33 cellular contexts compared by ENCODE assay signal in the genomic region with DNA sequence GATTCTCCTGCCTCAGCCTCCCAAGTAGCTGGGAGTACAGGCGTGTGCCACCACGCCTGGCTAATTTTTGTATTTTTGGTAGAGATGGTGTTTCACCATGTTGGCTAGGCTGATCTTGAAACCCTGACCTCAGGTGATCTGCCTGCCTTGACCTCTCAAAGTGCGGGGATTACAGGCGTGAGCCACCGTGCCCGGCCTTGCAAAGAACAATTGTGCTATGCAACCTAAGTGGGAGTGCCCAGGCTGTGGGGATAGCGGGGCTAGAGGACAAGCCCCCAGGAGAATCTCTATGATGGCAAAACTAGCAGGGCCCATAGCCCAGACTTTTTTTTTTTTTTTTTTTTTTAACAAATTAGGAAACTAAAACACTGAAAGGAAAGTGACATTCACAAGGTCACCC. TPM values are rescaled to one million over a fixed set of nuclear protein-coding genes. Genes with fewer than 3 reads are reported as not detected.
"Had no signal": no experiment of that assay in that cellular context is flagged by ENCODE, and none has a peak within 500 bp of the region (broad histone marks: within the 10 kb centered on the region; RNA-seq: fewer than 3 reads in every experiment).

No MANE protein-coding gene starts in this region.

- H3K9me3 Mint-ChIP-seq: dendritic cell treated with granulocyte-macrophage colony-stimulating factor and Interleukin-4, amounts not matched to agents 40 ng/mL and 50 ng/mL, for 4 days; effector memory CD8-positive, alpha-beta T cell; endodermal cell had no signal

- H3K4me1 ChIP-seq: colonic mucosa, foreskin keratinocyte, gastrocnemius medialis had no signal

- H3K27me3 ChIP-seq: colonic mucosa, dorsolateral prefrontal cortex, gastrocnemius medialis, heart left ventricle had no signal

- H3K9me3 ChIP-seq: colonic mucosa, esophagus muscularis mucosa, esophagus squamous epithelium, gastrocnemius medialis, gastroesophageal sphincter, heart left ventricle, heart right ventricle had no signal

- H3K4me3 Mint-ChIP-seq: dendritic cell treated with granulocyte-macrophage colony-stimulating factor and Interleukin-4, amounts not matched to agents 40 ng/mL and 50 ng/mL, for 4 days; effector memory CD8-positive, alpha-beta T cell; endodermal cell had no signal

- H3K4me3 ChIP-seq: colonic mucosa, coronary artery, dorsolateral prefrontal cortex, esophagus muscularis mucosa, esophagus squamous epithelium, gastrocnemius medialis, gastroesophageal sphincter, heart left ventricle, heart right ventricle had no signal

- DNase-seq: colonic mucosa; cortex of kidney; dermis blood vessel endothelial cell; effector CD4-positive, alpha-beta T cell; effector CD8-positive, alpha-beta T cell; effector memory CD4-positive, alpha-beta T cell; effector memory CD8-positive, alpha-beta T cell; endodermal cell; erythroblast; esophagus squamous epithelium; foreskin fibroblast; foreskin keratinocyte; foreskin melanocyte; gastrocnemius medialis; glutamatergic neuron; head of caudate nucleus; heart left ventricle; heart right ventricle had no signal

- FAIRE-seq: colon, endometrium, endothelial cell of umbilical vein, frontal cortex had no signal

- H3K27ac ChIP-seq: colonic mucosa, coronary artery, dorsolateral prefrontal cortex, epithelial cell of prostate, esophagus muscularis mucosa, esophagus squamous epithelium, foreskin keratinocyte, gastrocnemius medialis, gastroesophageal sphincter, heart left ventricle, heart right ventricle had no signal

- H3K36me3 ChIP-seq: colonic mucosa, esophagus muscularis mucosa, esophagus squamous epithelium, gastrocnemius medialis, gastroesophageal sphincter, heart left ventricle, heart right ventricle had no signal

- ATAC-seq: effector memory CD8-positive, alpha-beta T cell; esophagus mucosa; foreskin keratinocyte; gastrocnemius medialis; gastroesophageal sphincter; heart left ventricle; heart right ventricle had no signal

- H3K27ac Mint-ChIP-seq: dendritic cell treated with granulocyte-macrophage colony-stimulating factor and Interleukin-4, amounts not matched to agents 40 ng/mL and 50 ng/mL, for 4 days; effector memory CD8-positive, alpha-beta T cell; endodermal cell had no signal

RNA-seq across cellular contexts. Expression of a gene that starts 2.0 kb away (rescaled TPM):
- total RNA-seq: dermis blood vessel endothelial cell, dermis microvascular lymphatic vessel endothelial cell, endodermal cell, endothelial cell of umbilical vein, epithelial cell of proximal tubule, esophagus mucosa, foreskin keratinocyte, glomerular endothelial cell had no signal
- polyA plus RNA-seq: endothelial cell of umbilical vein, fibroblast of lung, foreskin keratinocyte had no signal
